8 cellular contexts compared by ENCODE assay signal in the genomic region with DNA sequence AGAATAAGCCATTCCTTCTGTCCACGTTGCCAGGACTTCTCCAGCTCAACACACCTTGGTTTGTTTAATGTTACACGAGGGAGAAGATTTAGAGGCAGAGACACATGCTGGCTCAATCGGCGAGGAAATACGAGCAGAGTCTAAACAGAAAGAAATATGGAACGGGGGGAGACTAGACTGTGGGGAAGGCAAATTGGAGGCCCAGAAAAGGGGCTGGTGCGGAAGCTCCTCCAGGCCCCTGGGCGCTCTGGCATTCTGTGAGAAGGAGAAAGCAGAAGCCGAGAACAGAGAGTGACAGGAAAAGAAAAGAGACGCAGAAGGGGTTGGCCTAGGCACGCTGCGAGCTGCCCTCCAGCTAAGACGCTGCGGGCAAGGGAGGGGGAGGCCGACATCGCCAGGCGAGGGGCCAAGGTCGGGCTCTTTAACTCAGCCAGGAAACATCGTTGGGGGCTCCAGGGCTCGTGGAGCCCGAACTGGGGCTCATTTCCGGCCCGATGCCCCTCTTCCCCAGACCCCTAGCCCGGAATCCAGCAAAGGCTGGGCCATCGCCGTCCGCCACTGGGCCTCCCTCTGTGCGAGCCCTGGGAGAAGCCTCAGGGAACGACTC. TPM values are rescaled to one million over a fixed set of nuclear protein-coding genes. Genes with fewer than 3 reads are reported as not detected.
DNase-seq lines count a peak whose midpoint lies in the region; ATAC-seq and TF ChIP-seq lines count a peak whose summit lies in the region.

No MANE protein-coding gene starts in this region.

- no peak overlapping the region for H3K14ac ChIP-seq in IMR-90 (replicated peaks; ENCODE audit: low read depth, low read length)

- no peak overlapping the region for H2BK20ac ChIP-seq in IMR-90 (ENCODE audit: low read depth, low read length)

- dilution Hi-C loops in IMR-90 (cut with HindIII; ENCODE audit: low sequenced_read_pairs, unreplicated experiment) = no loop called here

- no peak overlapping the region for H4K91ac ChIP-seq in IMR-90 (ENCODE audit: insufficient read depth, low read depth, low read length)

- intact Hi-C loops in IMR-90 (cut with micrococcal nuclease) = loop anchor here (5.0 kb wide), 1 partner anchor 85 kb away; a partner anchor contains a TSS
- intact Hi-C loops in body of pancreas (cut with DNase I) = no loop called here
- intact Hi-C loops in lower lobe of right lung (cut with DNase I) = no loop called here

- peak overlapping the region; percentile 35 for H3K4me3 ChIP-seq in IMR-90 (ENCODE audit: insufficient read depth, low read depth, low read length)
- peak overlapping the region in 1 of 2 donors; percentile 29 for H3K4me3 ChIP-seq in body of pancreas
- H3K4me3 ChIP-seq in lower lobe of right lung = peak overlapping the region; percentile 62
- peak overlapping the region; percentile 44 to 56 (median 54) for H3K4me3 ChIP-seq in upper lobe of left lung

- peak overlapping the region; percentile 85 for H2AK9ac ChIP-seq in IMR-90 (replicated peaks; ENCODE audit: low read depth, low read length, poor library complexity)

- no peak for TF ChIP-seq EP300 in upper lobe of left lung (IDR thresholded peaks at IDR 0.05)

- 0 out of 2 replicates have a peak overlapping the region, but pooled peaks have one; percentile 48 for H3K23ac ChIP-seq in IMR-90 (ENCODE audit: low read depth, low read length)

- CTCF ChIA-PET in IMR-90 (lab: Yijun Ruan, JAX) = no interaction called here

- H3K4me2 ChIP-seq in IMR-90 (ENCODE audit: low read depth, low read length) = peak overlapping the region; percentile 80

- H3K9ac ChIP-seq in IMR-90 (ENCODE audit: low read depth, low read length) = no peak overlapping the region

- no peak overlapping the region for H4K5ac ChIP-seq in IMR-90 (ENCODE audit: low read depth, low read length)

- H3K4me1 ChIP-seq in IMR-90 (ENCODE audit: control insufficient read depth, insufficient read depth, low read length) (no peaks in the 10 kb centered on the region; the same call in 1 of the 2 replicates), body of pancreas (peaks cover 38% of the 10 kb centered on the region), lower lobe of right lung (peaks cover 47% of the 10 kb centered on the region), upper lobe of left lung (peaks cover 39 to 47% (median 40%) of the 10 kb centered on the region in 4 donors)

- in situ Hi-C loops in IMR-90 (cut with MboI; ENCODE audit: low sequenced_read_pairs) = no loop called here

- TF ChIP-seq RAD21 in IMR-90 (IDR thresholded peaks at IDR 0.05; ENCODE audit: low read length) = no peak

- 7% methylated on average over 13 of the region's 29 CpGs; no CpG with 5 or more reads in 1 of the 2 experiments for WGBS in IMR-90 (ENCODE audit: extremely low coverage in 2 of 2, insufficient read length in 1 of 2), 2 experiments
- WGBS in body of pancreas, 2 donors = 3 to 4% methylated on average over 24 to 29 of the region's 29 CpGs
- WGBS in upper lobe of left lung, 2 donors = 3 to 4% methylated on average over 25 to 29 of the region's 29 CpGs

- TF ChIP-seq POLR2A in IMR-90 (IDR thresholded peaks at IDR 0.05; ENCODE audit: low read depth, low read length) (no peak), body of pancreas (IDR thresholded peaks at IDR 0.05) (no peak), upper lobe of left lung (IDR thresholded peaks at IDR 0.05) (no peak)

- H3K36me3 ChIP-seq in IMR-90 (ENCODE audit: control insufficient read depth, insufficient read depth, low read length) = no peaks in the 10 kb centered on the region
- H3K36me3 ChIP-seq in body of pancreas (replicated peaks in 1 of 2; ENCODE audit: insufficient read depth in 1 of 2, low read depth in 2 of 2) = no peaks in the 10 kb centered on the region
- H3K36me3 ChIP-seq in lower lobe of right lung = no peaks in the 10 kb centered on the region
- no peaks in the 10 kb centered on the region for H3K36me3 ChIP-seq in upper lobe of left lung

- peak; percentile 21 for DNase-seq in GM10266 (ENCODE audit: extremely low spot score)
- DNase-seq in IMR-90 = no peak
- no peak for DNase-seq in body of pancreas
- DNase-seq in lower lobe of right lung = no peak
- DNase-seq in upper lobe of left lung = peak in 1 of 2 donors; percentile 70
- DNase-seq in NCI-H1930 (lab: John Stamatoyannopoulos, UW) = no peak
- DNase-seq in EL = no peak

- no peak overlapping the region for H3K4ac ChIP-seq in IMR-90 (ENCODE audit: low read depth, low read length)

- no peaks in the 10 kb centered on the region for H3K79me1 ChIP-seq in IMR-90 (ENCODE audit: low read depth in 1 of 2, low read length in 2 of 2)

- H3K9me1 ChIP-seq in IMR-90 (ENCODE audit: insufficient read depth, low read length) = no peaks in the 10 kb centered on the region; the same call in 1 of the 2 replicates

- H3K27ac ChIP-seq in IMR-90 (ENCODE audit: insufficient read depth, low read length) (no peak overlapping the region), body of pancreas (no peak overlapping the region), lower lobe of right lung (no peak overlapping the region), upper lobe of left lung (no peak overlapping the region)

- H3K18ac ChIP-seq in IMR-90 (ENCODE audit: low read depth, low read length) = no peak overlapping the region

- POLR2A ChIA-PET in IMR-90 (lab: Charles Lee; ENCODE audit: unreplicated experiment) = no interaction called here

- H3K56ac ChIP-seq in IMR-90 (ENCODE audit: extremely low read depth, insufficient read depth, low read length) = no peak overlapping the region

- no peak overlapping the region for H2BK120ac ChIP-seq in IMR-90 (ENCODE audit: low read depth, low read length)

- no peak overlapping the region for H2AK5ac ChIP-seq in IMR-90 (ENCODE audit: low read depth, low read length)

- ATAC-seq in IMR-90 (ENCODE audit: low read depth) = peak; percentile 13
- peak; percentile 28 for ATAC-seq in body of pancreas
- peak; percentile 34 to 48 for ATAC-seq in lower lobe of right lung
- ATAC-seq in upper lobe of left lung (ENCODE audit: low FRiP score in 2 of 2) = peak; percentile 4 to 48
- ATAC-seq in HG03378 (IDR thresholded peaks at IDR 0.05; ENCODE audit: unreplicated experiment) = no peak

- H4K20me1 ChIP-seq in IMR-90 (ENCODE audit: insufficient read depth, low read length) = peaks cover 12% of the 10 kb centered on the region; the same call in 1 of the 2 replicates

- no peak overlapping the region for H4K8ac ChIP-seq in IMR-90 (ENCODE audit: low read depth in 2 of 2, low read length in 2 of 2)

- peak overlapping the region; percentile 85 for H2AFZ ChIP-seq in IMR-90 (replicated peaks; ENCODE audit: low read length, poor library complexity)

- no peak overlapping the region for H2BK5ac ChIP-seq in IMR-90 (ENCODE audit: low read depth, low read length, poor library complexity, severe bottlenecking)

- no peak for TF ChIP-seq CTCF in GM10266 (IDR thresholded peaks at IDR 0.05; ENCODE audit: control insufficient read depth, insufficient read depth, low read depth, missing control alignments)
- TF ChIP-seq CTCF in IMR-90 (conservative IDR thresholded peaks at IDR 0.05; ENCODE audit: low read depth, low read length) = no peak
- no peak for TF ChIP-seq CTCF in body of pancreas (IDR thresholded peaks at IDR 0.05)
- no peak for TF ChIP-seq CTCF in lower lobe of right lung (IDR thresholded peaks at IDR 0.05)
- no peak for TF ChIP-seq CTCF in upper lobe of left lung (IDR thresholded peaks at IDR 0.05)

- H2BK15ac ChIP-seq in IMR-90 (ENCODE audit: low read depth, low read length) = no peak overlapping the region

- H3K27me3 ChIP-seq in IMR-90 (ENCODE audit: control insufficient read depth, insufficient read depth, low read length) = peaks cover 93% of the 10 kb centered on the region
- peaks cover 0 to 44% of the 10 kb centered on the region in 2 donors for H3K27me3 ChIP-seq in body of pancreas
- H3K27me3 ChIP-seq in lower lobe of right lung (ENCODE audit: low read depth) = peaks cover 98% of the 10 kb centered on the region
- H3K27me3 ChIP-seq in upper lobe of left lung = peaks cover 2 to 76% (median 49%) of the 10 kb centered on the region in 4 donors

- BruUV-seq in IMR-90 (replicated peaks; lab: Mats Ljungman, UMichigan) = no TSS peak

- H3K9me3 ChIP-seq in IMR-90 (ENCODE audit: control insufficient read depth, insufficient read depth, low read length) (peaks cover 2% of the 10 kb centered on the region), body of pancreas (peaks cover 0 to 3% (median 0%) of the 10 kb centered on the region in 3 donors), lower lobe of right lung (no peaks in the 10 kb centered on the region), upper lobe of left lung (peaks cover 0 to 2% (median 0%) of the 10 kb centered on the region in 4 donors)

TF ChIP-seq in IMR-90, 13 proteins besides CTCF, POLR2A, EP300 and RAD21:
- TF ChIP-seq RFX5 (IDR thresholded peaks at IDR 0.05; ENCODE audit: low read depth, low read length) = no peak
- no peak for TF ChIP-seq MAZ (IDR thresholded peaks at IDR 0.05; ENCODE audit: borderline replicate concordance, low read depth, low read length)
- no peak for TF ChIP-seq RCOR1 (IDR thresholded peaks at IDR 0.05; ENCODE audit: insufficient replicate concordance, low read length)
- TF ChIP-seq MXI1 (IDR thresholded peaks at IDR 0.05; ENCODE audit: borderline replicate concordance, low read depth, low read length) = no peak

RNA-seq across cellular contexts. Expression of a gene that starts 3.2 kb away (rescaled TPM):
- not detected in 2 replicates for total RNA-seq in IMR-90 (2012; rRNA removed)
- polyA plus RNA-seq in IMR-90 (2012; rRNA removed) = not detected in 2 replicates
- not detected in 2 replicates for polyA plus RNA-seq in IMR-90 (2012; cell fraction: cytosol; rRNA removed)
- polyA plus RNA-seq in IMR-90 (2012; cell fraction: nucleus; rRNA removed; ENCODE audit: low replicate concordance) = not detected in 2 replicates
- total RNA-seq in body of pancreas = under 1 TPM in 1 of 2 donors, not detected in 1; 0.52 TPM
- total RNA-seq in lower lobe of right lung = 0.18 TPM
- under 1 TPM in 5 of 6 donors, not detected in 1; under 0.01 to 0.64 (median 0.43) TPM for total RNA-seq in upper lobe of left lung
